28 cellular contexts compared by ENCODE assay signal in the genomic region with DNA sequence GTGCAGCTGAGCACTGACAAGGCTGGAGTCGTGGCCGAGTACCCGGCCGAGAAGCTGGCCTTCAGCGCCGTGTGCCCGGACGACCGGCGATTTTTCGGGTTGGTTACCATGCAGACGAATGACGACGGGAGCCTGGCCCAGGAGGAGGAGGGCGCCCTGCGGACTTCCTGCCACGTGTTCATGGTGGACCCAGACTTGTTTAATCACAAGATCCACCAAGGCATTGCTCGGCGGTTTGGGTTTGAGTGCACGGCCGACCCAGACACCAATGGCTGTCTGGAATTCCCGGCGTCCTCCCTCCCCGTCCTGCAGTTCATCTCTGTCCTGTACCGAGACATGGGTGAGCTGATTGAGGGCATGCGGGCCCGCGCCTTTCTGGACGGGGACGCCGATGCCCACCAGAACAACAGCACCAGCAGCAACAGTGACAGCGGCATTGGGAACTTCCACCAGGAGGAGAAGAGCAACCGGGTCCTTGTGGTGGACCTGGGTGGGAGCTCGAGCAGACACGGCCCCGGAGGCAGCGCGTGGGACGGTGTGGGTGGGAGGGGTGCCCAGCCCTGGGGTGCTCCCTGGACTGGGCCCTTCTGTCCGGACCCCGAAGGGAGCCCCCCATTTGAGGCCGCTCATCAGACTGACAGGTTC. TPM values are rescaled to one million over a fixed set of nuclear protein-coding genes. Genes with fewer than 3 reads are reported as not detected.
DNase-seq lines count a peak whose midpoint lies in the region; ATAC-seq and TF ChIP-seq lines count a peak whose summit lies in the region.
"Had no signal": no experiment of that assay in that cellular context is flagged by ENCODE, and none has a peak within 500 bp of the region (broad histone marks: within the 10 kb centered on the region; RNA-seq: fewer than 3 reads in every experiment).

No MANE protein-coding gene starts in this region.

- peak in 2 of 3 donors; percentile 13 to 49 for DNase-seq in right cardiac atrium
- DNase-seq in heart right ventricle: no peak
- DNase-seq in dorsolateral prefrontal cortex: peak in 6 of 10 donors; percentile 5 to 38 (median 26)
- DNase-seq in mesenteric fat pad (ENCODE audit: low spot score): peak; percentile 88
- peak; percentile 32 to 76 for DNase-seq in aorta
- no peak for DNase-seq in DMS153 (lab: John Stamatoyannopoulos, UW)
- DNase-seq in C1 segment of cervical spinal cord (lab: John Stamatoyannopoulos, UW): no peak
- DNase-seq in globus pallidus (ENCODE audit: low spot score): no peak
- DNase-seq: activated CD4-positive, alpha-beta T cell treated with anti-CD3 and anti-CD28 coated beads, Interleukin-2, amount 50 U/mL, for 48 hours; activated CD4-positive, CD25-positive, alpha-beta regulatory T cell treated with anti-CD3 and anti-CD28 coated beads, Interleukin-2, amount 50 U/mL, for 72 hours; activated gamma-delta T cell; activated T-cell treated with anti-CD3 and anti-CD28 coated beads for 4 hours; caudate nucleus; esophagus squamous epithelium; foreskin keratinocyte; KG1; NCI-H1092 treated with DMSO at 0.1 percent for 48 hours; NCI-H187 treated with DMSO at 0.1 percent for 48 hours; NCI-H526; SHP77; stimulated activated CD4-positive, alpha-beta T cell treated with anti-CD3 and anti-CD28 coated beads, Interleukin-1b, Interleukin-23, amount 100 ng/mL, for 48 hours; T-helper 2 cell had no signal

- H3K27me3 ChIP-seq in right cardiac atrium (ENCODE audit: control insufficient read depth, insufficient read depth): no peaks in the 10 kb centered on the region
- H3K27me3 ChIP-seq in heart right ventricle: no peaks in the 10 kb centered on the region
- H3K27me3 ChIP-seq in dorsolateral prefrontal cortex: no peaks in the 10 kb centered on the region
- H3K27me3 ChIP-seq in aorta (ENCODE audit: control insufficient read depth in 1 of 2, insufficient read depth in 2 of 2, low read length in 1 of 2): no peaks in the 10 kb centered on the region
- H3K27me3 ChIP-seq: esophagus squamous epithelium, foreskin keratinocyte, heart left ventricle, pancreas, tibial nerve had no signal

- peaks cover 14% of the 10 kb centered on the region for H3K4me1 ChIP-seq in right cardiac atrium (ENCODE audit: control insufficient read depth, insufficient read depth, low read length)
- H3K4me1 ChIP-seq in heart right ventricle: peaks cover 4 to 40% (median 25%) of the 10 kb centered on the region in 9 donors
- no peaks in the 10 kb centered on the region for H3K4me1 ChIP-seq in aorta (ENCODE audit: control insufficient read depth in 1 of 2, insufficient read depth in 2 of 2, low read length in 2 of 2)
- H3K4me1 ChIP-seq: foreskin keratinocyte, pancreas had no signal

- no peak for TF ChIP-seq CTCF in heart right ventricle (IDR thresholded peaks at IDR 0.05)
- no peak for TF ChIP-seq CTCF in dorsolateral prefrontal cortex (IDR thresholded peaks at IDR 0.05 in 54 of 56, conservative IDR thresholded peaks at IDR 0.05 in 2 of 56; ENCODE audit: low read depth in 1 of 56, partially characterized antibody in 56 of 56)

- ATAC-seq in right cardiac atrium (no peak), heart right ventricle (no peak), aorta (ENCODE audit: low FRiP score) (no peak)
- ATAC-seq: foreskin keratinocyte, HCT116, heart left ventricle, mucosa of descending colon, pancreas had no signal

- intact Hi-C loops in right cardiac atrium (cut with DNase I) (no loop called here), heart right ventricle (cut with DNase I) (no loop called here), dorsolateral prefrontal cortex (cut with DNase I) (no loop called here), aorta (cut with DNase I) (no loop called here)

- H3K36me3 ChIP-seq in heart right ventricle (peaks cover 0 to 37% (median 6%) of the 10 kb centered on the region in 9 donors), aorta (ENCODE audit: control insufficient read depth in 1 of 2, insufficient read depth in 2 of 2, low read length in 1 of 2) (no peaks in the 10 kb centered on the region)

- H3K9me3 ChIP-seq in right cardiac atrium (ENCODE audit: control insufficient read depth, low read length) (no peaks in the 10 kb centered on the region), heart right ventricle (no peaks in the 10 kb centered on the region), aorta (ENCODE audit: control insufficient read depth, low read length) (no peaks in the 10 kb centered on the region)
- H3K9me3 ChIP-seq: esophagus squamous epithelium, heart left ventricle, mucosa of descending colon, pancreas, tibial nerve had no signal

- WGBS in right cardiac atrium: 93% methylated on average over 42 of the region's 42 CpGs
- 95 to 97% methylated on average over 42 of the region's 42 CpGs for WGBS in heart right ventricle, 2 donors
- WGBS in aorta, 2 donors: 95% methylated on average over 42 of the region's 42 CpGs

- H3K4me3 ChIP-seq in right cardiac atrium (ENCODE audit: low read length) (no peak overlapping the region), heart right ventricle (no peak overlapping the region), dorsolateral prefrontal cortex (no peak overlapping the region), aorta (ENCODE audit: low read length in 2 of 2) (no peak overlapping the region)
- H3K4me3 ChIP-seq: esophagus squamous epithelium, heart left ventricle, mucosa of descending colon, pancreas, smooth muscle cell had no signal

- H3K27ac ChIP-seq in right cardiac atrium (ENCODE audit: low read length) (no peak overlapping the region), heart right ventricle (no peak overlapping the region), dorsolateral prefrontal cortex (no peak overlapping the region), aorta (ENCODE audit: low read depth in 1 of 2, low read length in 2 of 2) (no peak overlapping the region)
- H3K27ac ChIP-seq: esophagus squamous epithelium, foreskin keratinocyte, heart left ventricle, pancreas had no signal

RNA-seq across cellular contexts. Expression of a gene that starts 24.3 kb away (rescaled TPM):
- total RNA-seq in right cardiac atrium (10 to 100 TPM; 11.6 to 18.2 (median 14.6) TPM), heart right ventricle (10 to 100 TPM in 9 of 10 donors, 1 to 10 TPM in 1; 9.7 to 24.3 (median 13.1) TPM), dorsolateral prefrontal cortex (100 to 1,000 TPM in 5 of 120 experiments, 10 to 100 TPM in 115; 37.5 to 114 (median 72.2) TPM), mesenteric fat pad (26.3 TPM), aorta (10 to 100 TPM; 23.9 to 40.4 TPM)
- polyA plus RNA-seq in right cardiac atrium (20.8 TPM), heart right ventricle (10 to 100 TPM; 10.6 to 24.4 TPM), aorta (10 to 100 TPM; 10.3 to 28.2 TPM)

Comparison
In these comparisons a context has a peak if more than half of its experiments do, and no peak if none do; other contexts are left out.
1. DNase-seq: peak in right cardiac atrium (2 of 3), dorsolateral prefrontal cortex (6 of 10), mesenteric fat pad (single experiment) and aorta (2 of 2); none in heart right ventricle (0 of 2), DMS153 (single experiment), C1 segment of cervical spinal cord (0 of 14) and globus pallidus (single experiment).